In genomic region chr12:7751394-7751793, GRCh38 we compare ENCODE assay signal across 24 cellular contexts. TPM values are rescaled to one million over a fixed set of nuclear protein-coding genes. Genes with fewer than 3 reads are reported as not detected.
"Had no signal": no experiment of that assay in that cellular context is flagged by ENCODE, and none has a peak within 500 bp of the region (broad histone marks: within the 10 kb centered on the region; RNA-seq: fewer than 3 reads in every experiment).

No MANE protein-coding gene starts in this region.

- H3K4me1 ChIP-seq: left lung, prostate gland, suprapubic skin, vagina had no signal

- H3K4me3 ChIP-seq: coronary artery, left lung, prostate gland, skin epidermis, suprapubic skin, vagina had no signal

- H3K36me3 ChIP-seq: left lung, prostate gland, suprapubic skin, vagina had no signal

- ATAC-seq: activated CD4-positive, alpha-beta T cell treated with anti-CD3 and anti-CD28 coated beads for 36 hours; left lung; right cardiac atrium; stimulated activated naive CD8-positive, alpha-beta T cell treated with anti-CD3 and anti-CD28 coated beads, Interleukin-15, amount 100 ng/mL, for 72 hours had no signal

- DNase-seq: activated CD4-positive, alpha-beta T cell treated with anti-CD3 and anti-CD28 coated beads for 36 hours; activated CD4-positive, alpha-beta T cell treated with anti-CD3 and anti-CD28 coated beads, Interleukin-2, amount 50 U/mL, for 48 hours; activated naive CD4-positive, alpha-beta T cell treated with Interleukin-2 at 50 U/mL for 16 hours; activated T-cell treated with anti-CD3 and anti-CD28 coated beads, Interleukin-2, amount 50 U/mL, for 24 hours; central memory CD4-positive, alpha-beta T cell; erythroblast; foreskin melanocyte; glutamatergic neuron; left lung; right cardiac atrium; stimulated activated naive CD8-positive, alpha-beta T cell treated with anti-CD3 and anti-CD28 coated beads, Interleukin-15, amount 100 ng/mL, for 72 hours; trophoblast cell had no signal

- H3K27ac ChIP-seq: coronary artery, left lung, prostate gland, suprapubic skin, vagina had no signal

- H3K27me3 ChIP-seq: left lung, suprapubic skin, vagina had no signal

- H3K9me3 ChIP-seq: left lung, prostate gland, suprapubic skin, vagina had no signal

RNA-seq across cellular contexts. Expression of gene CLEC4C, which starts 4.2 kb away (rescaled TPM):
- total RNA-seq: activated CD4-positive, alpha-beta T cell treated with anti-CD3 and anti-CD28 coated beads for 36 hours; activated T-helper 2 cell treated with anti-CD3 and anti-CD28 coated beads, Interferon-gamma antibody, Interleukin-2, Interleukin-4, amounts not matched to agents 10 μg/mL and 5 μg/mL and 100 μg/mL, durations not matched to agents 14 hours and 24 hours and 36 hours; kidney epithelial cell; left lung; lung microvascular endothelial cell; mesothelial cell of epicardium; osteoblast; right cardiac atrium; suprapubic skin; T-helper 2 cell treated with Interferon-gamma antibody and Interleukin-4, amounts not matched to agents 100 ng/mL and 5 ng/mL, for 36 hours; vagina had no signal
- polyA plus RNA-seq: neural cell, right cardiac atrium had no signal

RNA-seq across cellular contexts. Expression of gene NANOGNB, which starts 13.6 kb away (rescaled TPM):
- total RNA-seq: activated CD4-positive, alpha-beta T cell treated with anti-CD3 and anti-CD28 coated beads for 36 hours; activated T-helper 2 cell treated with anti-CD3 and anti-CD28 coated beads, Interferon-gamma antibody, Interleukin-2, Interleukin-4, amounts not matched to agents 10 μg/mL and 5 μg/mL and 100 μg/mL, durations not matched to agents 14 hours and 24 hours and 36 hours; kidney epithelial cell; left lung; lung microvascular endothelial cell; mesothelial cell of epicardium; osteoblast; prostate gland; right cardiac atrium; suprapubic skin; T-helper 2 cell treated with Interferon-gamma antibody and Interleukin-4, amounts not matched to agents 100 ng/mL and 5 ng/mL, for 36 hours; vagina had no signal
- polyA plus RNA-seq: neural cell, right cardiac atrium had no signal

RNA-seq across cellular contexts. Expression of gene NANOG, which starts 37.8 kb away (rescaled TPM):
- total RNA-seq: activated CD4-positive, alpha-beta T cell treated with anti-CD3 and anti-CD28 coated beads for 36 hours; activated T-helper 2 cell treated with anti-CD3 and anti-CD28 coated beads, Interferon-gamma antibody, Interleukin-2, Interleukin-4, amounts not matched to agents 10 μg/mL and 5 μg/mL and 100 μg/mL, durations not matched to agents 14 hours and 24 hours and 36 hours; kidney epithelial cell; lung microvascular endothelial cell; osteoblast; right cardiac atrium; T-helper 2 cell treated with Interferon-gamma antibody and Interleukin-4, amounts not matched to agents 100 ng/mL and 5 ng/mL, for 36 hours had no signal
- polyA plus RNA-seq: neural cell, right cardiac atrium had no signal

RNA-seq across cellular contexts. Expression of gene DPPA3, which starts 40.2 kb away (rescaled TPM):
- total RNA-seq: activated CD4-positive, alpha-beta T cell treated with anti-CD3 and anti-CD28 coated beads for 36 hours; activated T-helper 2 cell treated with anti-CD3 and anti-CD28 coated beads, Interferon-gamma antibody, Interleukin-2, Interleukin-4, amounts not matched to agents 10 μg/mL and 5 μg/mL and 100 μg/mL, durations not matched to agents 14 hours and 24 hours and 36 hours; kidney epithelial cell; left lung; lung microvascular endothelial cell; mesothelial cell of epicardium; osteoblast; right cardiac atrium; suprapubic skin; T-helper 2 cell treated with Interferon-gamma antibody and Interleukin-4, amounts not matched to agents 100 ng/mL and 5 ng/mL, for 36 hours; vagina had no signal
- polyA plus RNA-seq: neural cell, right cardiac atrium had no signal

RNA-seq across cellular contexts. Expression of gene GDF3, which starts 55.8 kb away (rescaled TPM):
- total RNA-seq: activated CD4-positive, alpha-beta T cell treated with anti-CD3 and anti-CD28 coated beads for 36 hours; activated T-helper 2 cell treated with anti-CD3 and anti-CD28 coated beads, Interferon-gamma antibody, Interleukin-2, Interleukin-4, amounts not matched to agents 10 μg/mL and 5 μg/mL and 100 μg/mL, durations not matched to agents 14 hours and 24 hours and 36 hours; kidney epithelial cell; mesothelial cell of epicardium; osteoblast; prostate gland; suprapubic skin; T-helper 2 cell treated with Interferon-gamma antibody and Interleukin-4, amounts not matched to agents 100 ng/mL and 5 ng/mL, for 36 hours; vagina had no signal
- polyA plus RNA-seq: neural cell had no signal
